ENCODE assay signal across 8 cellular contexts in genomic region chr2:175181877-175182308, GRCh38. TPM values are rescaled to one million over a fixed set of nuclear protein-coding genes. Genes with fewer than 3 reads are reported as not detected.
DNase-seq lines count a peak whose midpoint lies in the region; ATAC-seq and TF ChIP-seq lines count a peak whose summit lies in the region.

No MANE protein-coding gene starts in this region.

- DNase-seq in T-helper 1 cell (no peak), GM13976 (ENCODE audit: low spot score) (no peak), T-helper 9 cell (no peak)
- DNase-seq in activated CD8-positive, alpha-beta T cell treated with anti-CD3 and anti-CD28 coated beads for 36 hours, result no peak

- H3K27ac ChIP-seq in iPS-20b (ENCODE audit: low read length) (peak overlapping the region; percentile 40), subcutaneous abdominal adipose tissue (ENCODE audit: low read depth, low read length) (peak overlapping the region; percentile 97)

- in situ Hi-C loops in GM13976 (cut with MboI; ENCODE audit: low sequenced_read_pairs, unreplicated experiment), result no loop called here

- H3K36me3 ChIP-seq in iPS-20b (ENCODE audit: insufficient read depth, low read depth, low read length) (peaks cover 32% of the 10 kb centered on the region), subcutaneous abdominal adipose tissue (ENCODE audit: control insufficient read depth in 5 of 5, insufficient read depth in 5 of 5, low read length in 5 of 5) (peaks cover 20 to 31% (median 26%) of the 10 kb centered on the region in 5 donors)

- TF ChIP-seq CTCF in activated CD8-positive, alpha-beta T cell treated with anti-CD3 and anti-CD28 coated beads for 36 hours (IDR thresholded peaks at IDR 0.05), result no peak
- no peak for TF ChIP-seq CTCF in GM13976 (IDR thresholded peaks at IDR 0.05; ENCODE audit: borderline replicate concordance, control extremely low read depth, extremely low read depth, insufficient read depth, missing control alignments)

- peaks cover 28% of the 10 kb centered on the region for H3K36me3 Mint-ChIP-seq in T-helper 1 cell treated with Interleukin-12 subunit alpha and Interleukin-12 subunit beta and Interleukin-4 antibody, amounts not matched to agents 30 μg/mL and 1 μg/mL, for 36 hours (ENCODE audit: low read depth)
- peaks cover 40% of the 10 kb centered on the region for H3K36me3 Mint-ChIP-seq in activated CD8-positive, alpha-beta T cell treated with anti-CD3 and anti-CD28 coated beads for 36 hours (ENCODE audit: low read depth)

- peak overlapping the region; percentile 97 for H3K4me3 Mint-ChIP-seq in T-helper 1 cell treated with Interleukin-12 subunit alpha and Interleukin-12 subunit beta and Interleukin-4 antibody, amounts not matched to agents 30 μg/mL and 1 μg/mL, for 36 hours
- H3K4me3 Mint-ChIP-seq in activated CD8-positive, alpha-beta T cell treated with anti-CD3 and anti-CD28 coated beads for 36 hours, result peak overlapping the region; percentile 93

- no peaks in the 10 kb centered on the region for H3K9me3 ChIP-seq in iPS-20b (ENCODE audit: insufficient read depth, low read depth, low read length)
- no peaks in the 10 kb centered on the region for H3K9me3 ChIP-seq in subcutaneous abdominal adipose tissue (ENCODE audit: control insufficient read depth in 5 of 5, low read length in 5 of 5)

- peak overlapping the region; percentile 97; the same call in 1 of the 2 replicates for H3K9ac ChIP-seq in iPS-20b (ENCODE audit: low read depth, low read length)
- H3K9ac ChIP-seq in subcutaneous abdominal adipose tissue (ENCODE audit: low read length in 5 of 5), result peak overlapping the region in 3 of 5 donors; percentile 99 to 100 (median 99)

- peaks cover 18% of the 10 kb centered on the region for H3K4me1 Mint-ChIP-seq in T-helper 1 cell treated with Interleukin-12 subunit alpha and Interleukin-12 subunit beta and Interleukin-4 antibody, amounts not matched to agents 30 μg/mL and 1 μg/mL, for 36 hours (ENCODE audit: low read depth)
- H3K4me1 Mint-ChIP-seq in activated CD8-positive, alpha-beta T cell treated with anti-CD3 and anti-CD28 coated beads for 36 hours (ENCODE audit: low read depth), result peaks cover 30% of the 10 kb centered on the region

- POLR2A ChIA-PET in activated CD8-positive, alpha-beta T cell treated with anti-CD3 and anti-CD28 coated beads for 36 hours (lab: Charles Lee), result interaction anchor here (3.2 kb wide), 1 partner anchor 14 kb away, joined by 23 read pairs; the partner anchor contains the start of gene ATF2

- H3K4me3 ChIP-seq in iPS-20b (ENCODE audit: low read length) (peak overlapping the region; percentile 95), subcutaneous abdominal adipose tissue (ENCODE audit: low read depth in 1 of 5, low read length in 5 of 5) (peak overlapping the region; percentile 74 to 96 (median 89))

- H3K27ac Mint-ChIP-seq in T-helper 1 cell treated with Interleukin-12 subunit alpha and Interleukin-12 subunit beta and Interleukin-4 antibody, amounts not matched to agents 30 μg/mL and 1 μg/mL, for 36 hours, result peak overlapping the region; percentile 80
- H3K27ac Mint-ChIP-seq in activated CD8-positive, alpha-beta T cell treated with anti-CD3 and anti-CD28 coated beads for 36 hours, result peak overlapping the region; percentile 95

- H3K9me3 Mint-ChIP-seq in T-helper 1 cell treated with Interleukin-12 subunit alpha and Interleukin-12 subunit beta and Interleukin-4 antibody, amounts not matched to agents 30 μg/mL and 1 μg/mL, for 36 hours, result peaks cover 7% of the 10 kb centered on the region
- H3K9me3 Mint-ChIP-seq in activated CD8-positive, alpha-beta T cell treated with anti-CD3 and anti-CD28 coated beads for 36 hours, result no peaks in the 10 kb centered on the region

- CTCF ChIA-PET in activated CD8-positive, alpha-beta T cell treated with anti-CD3 and anti-CD28 coated beads for 36 hours (lab: Charles Lee), result interaction anchor here (0.9 to 3.8 kb wide), 2 partner anchors 13 to 70 kb away, joined by 3 to 15 read pairs; partner anchors contain the start of gene ATF2

- no peak for ATAC-seq in activated CD8-positive, alpha-beta T cell treated with anti-CD3 and anti-CD28 coated beads for 36 hours
- no peak for ATAC-seq in HG03342 (IDR thresholded peaks at IDR 0.05; ENCODE audit: unreplicated experiment)

- H3K27me3 ChIP-seq in iPS-20b (ENCODE audit: insufficient read depth, low read length), result no peaks in the 10 kb centered on the region
- no peaks in the 10 kb centered on the region for H3K27me3 ChIP-seq in subcutaneous abdominal adipose tissue (ENCODE audit: control insufficient read depth in 5 of 5, insufficient read depth in 4 of 5, low read length in 5 of 5)

- intact Hi-C loops in activated CD8-positive, alpha-beta T cell treated with anti-CD3 and anti-CD28 coated beads for 36 hours (cut with micrococcal nuclease), result no loop called here

- peaks cover 4% of the 10 kb centered on the region for H3K27me3 Mint-ChIP-seq in T-helper 1 cell treated with Interleukin-12 subunit alpha and Interleukin-12 subunit beta and Interleukin-4 antibody, amounts not matched to agents 30 μg/mL and 1 μg/mL, for 36 hours (ENCODE audit: low read depth)
- H3K27me3 Mint-ChIP-seq in activated CD8-positive, alpha-beta T cell treated with anti-CD3 and anti-CD28 coated beads for 36 hours, result no peaks in the 10 kb centered on the region

- peaks cover 8% of the 10 kb centered on the region; the same call in 1 of the 2 replicates for H3K4me1 ChIP-seq in iPS-20b (ENCODE audit: insufficient read depth, low read length)
- H3K4me1 ChIP-seq in subcutaneous abdominal adipose tissue (ENCODE audit: control insufficient read depth in 5 of 5, insufficient read depth in 5 of 5, low read length in 5 of 5), result peaks cover 0 to 40% (median 32%) of the 10 kb centered on the region in 5 donors

RNA-seq across cellular contexts. Expression of gene ATP5MC3, which starts 0.4 kb away (rescaled TPM):
- 100 to 1,000 TPM; 399 to 401 TPM for total RNA-seq in activated CD8-positive, alpha-beta T cell treated with anti-CD3 and anti-CD28 coated beads for 36 hours

RNA-seq across cellular contexts. Expression of gene ATF2, which starts 13.9 kb away (rescaled TPM):
- total RNA-seq in activated CD8-positive, alpha-beta T cell treated with anti-CD3 and anti-CD28 coated beads for 36 hours, result 10 to 100 TPM; 42.9 to 48.4 TPM
